Comparison of ENCODE assay signal across 8 cellular contexts in the genomic region with DNA sequence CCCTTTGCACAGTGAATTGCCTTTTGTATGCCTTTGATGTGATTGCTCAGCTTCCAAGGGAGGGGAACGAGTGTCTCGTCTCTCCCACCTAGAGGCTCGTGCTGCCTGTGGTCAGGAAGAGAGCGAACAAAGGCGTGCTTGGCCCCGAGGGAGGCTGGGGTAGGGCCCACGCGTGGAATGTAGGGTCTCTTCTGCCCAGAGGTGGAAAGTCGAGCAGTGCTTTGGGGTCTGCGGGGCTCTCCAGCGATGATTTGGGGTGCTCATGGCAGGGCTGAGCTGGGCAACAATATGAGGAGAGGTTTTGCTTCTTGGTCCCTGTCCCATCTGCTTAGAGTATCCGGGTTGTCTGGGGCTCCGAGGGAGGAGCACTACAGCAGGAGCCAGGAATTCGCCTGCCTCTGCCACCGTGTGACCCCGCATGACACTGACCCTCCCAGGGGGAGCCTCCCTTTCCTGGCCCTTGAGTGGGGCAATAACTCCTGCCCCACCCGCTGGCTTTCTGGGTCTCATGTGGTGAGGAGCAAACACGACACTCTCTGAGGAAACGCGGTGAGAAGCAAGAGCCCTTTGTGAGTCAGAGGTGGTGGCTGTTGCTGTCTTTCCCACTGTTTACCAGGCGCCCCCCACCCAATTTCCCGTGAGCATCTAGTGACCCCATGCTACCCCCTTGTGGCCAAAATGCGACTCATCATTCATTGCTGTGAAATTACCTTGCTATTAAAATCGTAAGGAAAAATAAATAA. TPM values are rescaled to one million over a fixed set of nuclear protein-coding genes. Genes with fewer than 3 reads are reported as not detected.
DNase-seq lines count a peak whose midpoint lies in the region; ATAC-seq and TF ChIP-seq lines count a peak whose summit lies in the region.

No MANE protein-coding gene starts in this region.

- ATAC-seq in activated CD8-positive, alpha-beta T cell treated with anti-CD3 and anti-CD28 coated beads for 36 hours = peak; percentile 26
- ATAC-seq in HG03442 (IDR thresholded peaks at IDR 0.05; ENCODE audit: unreplicated experiment) (no peak), HG03520 (IDR thresholded peaks at IDR 0.05; ENCODE audit: unreplicated experiment) (no peak)

- no peaks in the 10 kb centered on the region for H3K9me3 Mint-ChIP-seq in activated CD8-positive, alpha-beta T cell treated with anti-CD3 and anti-CD28 coated beads for 36 hours
- no peaks in the 10 kb centered on the region for H3K9me3 Mint-ChIP-seq in mesothelial cell of epicardium

- peaks cover 70% of the 10 kb centered on the region for H3K4me1 Mint-ChIP-seq in activated CD8-positive, alpha-beta T cell treated with anti-CD3 and anti-CD28 coated beads for 36 hours (ENCODE audit: low read depth)
- peaks cover 36% of the 10 kb centered on the region for H3K4me1 Mint-ChIP-seq in mesothelial cell of epicardium

- peak overlapping the region; percentile 50 for H3K4me3 Mint-ChIP-seq in activated CD8-positive, alpha-beta T cell treated with anti-CD3 and anti-CD28 coated beads for 36 hours
- H3K4me3 Mint-ChIP-seq in mesothelial cell of epicardium = peak overlapping the region; percentile 39

- intact Hi-C loops in activated CD8-positive, alpha-beta T cell treated with anti-CD3 and anti-CD28 coated beads for 36 hours (cut with micrococcal nuclease) = loop anchor here (5.0 kb wide), 1 partner anchor 453 kb away; no protein-coding TSS in a partner anchor

- CTCF ChIA-PET in activated CD8-positive, alpha-beta T cell treated with anti-CD3 and anti-CD28 coated beads for 36 hours (lab: Charles Lee) = interaction anchor here (0.7 to 8.1 kb wide), 14 partner anchors 9 to 978 kb away, joined by 3 to 84 read pairs (median 4); partner anchors contain the start of gene SSR3

- POLR2A ChIA-PET in activated CD8-positive, alpha-beta T cell treated with anti-CD3 and anti-CD28 coated beads for 36 hours (lab: Charles Lee) = interaction anchor here (0.6 to 4.6 kb wide), 10 partner anchors 9 to 854 kb away, joined by 3 to 32 read pairs (median 4); partner anchors contain the start of gene CCNL1

- peak; percentile 64 for TF ChIP-seq CTCF in GM10266 (IDR thresholded peaks at IDR 0.05; ENCODE audit: control insufficient read depth, insufficient read depth, low read depth, missing control alignments)
- TF ChIP-seq CTCF in activated CD8-positive, alpha-beta T cell treated with anti-CD3 and anti-CD28 coated beads for 36 hours (IDR thresholded peaks at IDR 0.05) = peak; percentile 77
- peak; percentile 88 for TF ChIP-seq CTCF in mesothelial cell of epicardium (IDR thresholded peaks at IDR 0.05; ENCODE audit: unreplicated experiment)

- H3K36me3 Mint-ChIP-seq in activated CD8-positive, alpha-beta T cell treated with anti-CD3 and anti-CD28 coated beads for 36 hours (ENCODE audit: low read depth) = no peaks in the 10 kb centered on the region
- no peaks in the 10 kb centered on the region for H3K36me3 Mint-ChIP-seq in mesothelial cell of epicardium

- H3K27me3 Mint-ChIP-seq in activated CD8-positive, alpha-beta T cell treated with anti-CD3 and anti-CD28 coated beads for 36 hours = no peaks in the 10 kb centered on the region
- H3K27me3 Mint-ChIP-seq in mesothelial cell of epicardium (ENCODE audit: low read depth) = no peaks in the 10 kb centered on the region

- DNase-seq in GM10266 (ENCODE audit: extremely low spot score) (peak; percentile 29), NCI-H2107 treated with DMSO at 0.1 percent for 48 hours (lab: John Stamatoyannopoulos, UW; ENCODE audit: unreplicated experiment) (peak; percentile 96), mesothelial cell of epicardium (ENCODE audit: low spot score in 2 of 2, unreplicated experiment in 2 of 2) (peak in 1 of 2 experiments; percentile 56)
- DNase-seq in activated CD8-positive, alpha-beta T cell treated with anti-CD3 and anti-CD28 coated beads for 36 hours = peak; percentile 90
- DNase-seq in effector CD8-positive, alpha-beta T cell (lab: John Stamatoyannopoulos, UW) = peak; percentile 61
- DNase-seq in stimulated activated CD8-positive, alpha-beta memory T cell treated with anti-CD3 and anti-CD28 coated beads, Interleukin-2, amount 100 ng/mL, for 48 hours (ENCODE audit: low read depth in 2 of 2) = peak; percentile 27 to 34

- H3K27ac Mint-ChIP-seq in activated CD8-positive, alpha-beta T cell treated with anti-CD3 and anti-CD28 coated beads for 36 hours = peak overlapping the region; percentile 96
- peak overlapping the region; percentile 85 for H3K27ac Mint-ChIP-seq in mesothelial cell of epicardium

RNA-seq across cellular contexts. Expression of gene CCNL1, which starts 29.6 kb away (rescaled TPM):
- 100 to 1,000 TPM; 180 to 191 TPM for total RNA-seq in activated CD8-positive, alpha-beta T cell treated with anti-CD3 and anti-CD28 coated beads for 36 hours
- total RNA-seq in mesothelial cell of epicardium = 248 to 276 TPM (median 261 TPM) in 3 replicates
